13 cellular contexts compared by ENCODE assay signal in the genomic region with DNA sequence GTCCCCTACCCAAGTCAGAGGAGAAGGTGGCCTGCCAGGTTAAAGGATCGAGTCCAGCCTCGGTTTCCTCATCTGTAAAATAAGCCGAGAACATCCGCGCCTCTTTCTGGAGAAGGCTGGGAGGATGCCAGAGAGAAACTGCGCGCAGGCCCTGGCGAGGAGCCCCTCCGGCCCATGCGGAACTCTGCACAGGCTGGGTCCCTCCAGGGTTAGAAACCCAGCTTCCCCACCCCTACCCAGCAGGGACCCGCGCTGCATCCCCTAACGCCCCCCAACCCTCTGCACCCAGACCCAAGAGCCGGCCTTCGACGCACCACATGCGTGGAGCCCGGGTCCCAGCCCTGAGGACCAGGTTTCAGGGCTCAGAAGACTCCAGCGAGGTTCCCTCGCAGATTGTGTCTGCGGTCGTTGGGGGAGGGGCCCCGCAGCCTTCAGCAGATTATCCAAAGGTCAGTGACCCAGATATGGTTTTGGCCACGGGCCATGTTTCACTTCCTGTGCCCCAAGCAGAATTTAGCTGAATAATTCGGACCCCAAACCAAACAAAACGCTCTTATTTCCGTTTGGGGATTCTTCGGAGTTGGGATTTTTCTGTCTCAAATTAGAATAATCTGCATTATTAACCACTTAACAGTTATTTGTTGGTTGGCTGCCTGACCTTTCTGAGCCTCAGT.
DNase-seq lines count a peak whose midpoint lies in the region; ATAC-seq and TF ChIP-seq lines count a peak whose summit lies in the region.
"Had no signal": no experiment of that assay in that cellular context is flagged by ENCODE, and none has a peak within 500 bp of the region (broad histone marks: within the 10 kb centered on the region; RNA-seq: fewer than 3 reads in every experiment).

No MANE protein-coding gene starts in this region.

- TF ChIP-seq CTCF in Calu3 (IDR thresholded peaks at IDR 0.05; ENCODE audit: unreplicated experiment), result no peak
- no peak for TF ChIP-seq CTCF in ascending aorta (IDR thresholded peaks at IDR 0.05)
- no peak for TF ChIP-seq CTCF in natural killer cell (IDR thresholded peaks at IDR 0.05)

- peaks cover 26% of the 10 kb centered on the region for H3K4me1 Mint-ChIP-seq in Calu3 (ENCODE audit: low read depth, unreplicated experiment)
- H3K4me1 Mint-ChIP-seq in IgD-negative memory B cell, result peaks cover 27 to 29% (median 28%) of the 10 kb centered on the region in 3 donors
- peaks cover 31 to 49% of the 10 kb centered on the region in 2 donors for H3K4me1 Mint-ChIP-seq in natural killer cell

- H3K4me3 ChIP-seq in ascending aorta, result peak overlapping the region; percentile 18 to 39
- H3K4me3 ChIP-seq: left lung had no signal

- ATAC-seq in natural killer cell (no peak), HG02885 (IDR thresholded peaks at IDR 0.05; ENCODE audit: poor library complexity, unreplicated experiment) (no peak), GM19328 (IDR thresholded peaks at IDR 0.05; ENCODE audit: unreplicated experiment) (no peak)
- ATAC-seq: left lung had no signal

- no peak overlapping the region for H3K27ac ChIP-seq in ascending aorta
- H3K27ac ChIP-seq: left lung had no signal

- H3K4me3 Mint-ChIP-seq in Calu3 (ENCODE audit: low read depth, unreplicated experiment), result peak overlapping the region; percentile 66
- peak overlapping the region; percentile 57 to 90 (median 80) for H3K4me3 Mint-ChIP-seq in IgD-negative memory B cell
- H3K4me3 Mint-ChIP-seq in natural killer cell, result peak overlapping the region; percentile 72

- H3K9me3 Mint-ChIP-seq in Calu3 (ENCODE audit: low read depth, unreplicated experiment) (no peaks in the 10 kb centered on the region), IgD-negative memory B cell (no peaks in the 10 kb centered on the region), natural killer cell (no peaks in the 10 kb centered on the region)
- H3K9me3 Mint-ChIP-seq: T-helper 1 cell treated with Interleukin-12 subunit alpha and Interleukin-12 subunit beta and Interleukin-4 antibody, amounts not matched to agents 30 μg/mL and 1 μg/mL, for 36 hours had no signal

- H3K36me3 ChIP-seq in ascending aorta, result no peaks in the 10 kb centered on the region
- H3K36me3 ChIP-seq: left lung had no signal

- CTCF ChIA-PET in Calu3 (lab: Charles Lee), result no interaction called here

- peaks cover 46% of the 10 kb centered on the region for H3K27me3 ChIP-seq in ascending aorta

- H3K4me1 ChIP-seq in ascending aorta, result peaks cover 17 to 42% of the 10 kb centered on the region in 2 donors

- no peak overlapping the region for H3K27ac Mint-ChIP-seq in Calu3 (ENCODE audit: unreplicated experiment)
- H3K27ac Mint-ChIP-seq in IgD-negative memory B cell, result peak overlapping the region; percentile 63 to 78 (median 74)
- no peak overlapping the region for H3K27ac Mint-ChIP-seq in natural killer cell
- H3K27ac Mint-ChIP-seq: T-helper 1 cell treated with Interleukin-12 subunit alpha and Interleukin-12 subunit beta and Interleukin-4 antibody, amounts not matched to agents 30 μg/mL and 1 μg/mL, for 36 hours had no signal

- H3K36me3 Mint-ChIP-seq in Calu3 (ENCODE audit: insufficient read depth, unreplicated experiment) (peaks cover 34% of the 10 kb centered on the region), IgD-negative memory B cell (no peaks in the 10 kb centered on the region), natural killer cell (no peaks in the 10 kb centered on the region)

- H3K9me3 ChIP-seq in ascending aorta, result no peaks in the 10 kb centered on the region
- H3K9me3 ChIP-seq: left lung had no signal

- intact Hi-C loops in Calu3 (cut with micrococcal nuclease; ENCODE audit: unreplicated experiment), result no loop called here
- intact Hi-C loops in ascending aorta (cut with DNase I), result no loop called here
- intact Hi-C loops in natural killer cell (cut with micrococcal nuclease), result no loop called here

- BruUV-seq in Calu3 (replicated peaks; lab: Mats Ljungman, UMichigan), result no TSS peak

- peaks cover 86% of the 10 kb centered on the region for H3K27me3 Mint-ChIP-seq in Calu3 (ENCODE audit: unreplicated experiment)
- H3K27me3 Mint-ChIP-seq in IgD-negative memory B cell, result peaks cover 45% of the 10 kb centered on the region
- H3K27me3 Mint-ChIP-seq in natural killer cell (ENCODE audit: low read depth in 2 of 2), result peaks cover 60 to 70% of the 10 kb centered on the region in 2 donors

- DNase-seq in Calu3 (no peak), ascending aorta (ENCODE audit: low spot score in 2 of 2) (no peak), natural killer cell (no peak), cortex of kidney (lab: John Stamatoyannopoulos, UW) (no peak), NCI-H524 (lab: John Stamatoyannopoulos, UW) (no peak)
- DNase-seq: activated naive CD4-positive, alpha-beta T cell treated with anti-CD3 and anti-CD28 coated beads, Interleukin-2, amount 50 U/mL, for 16 hours; DND-41; NCI-H446 treated with DMSO at 0.1 percent for 48 hours had no signal

Comparison
In these comparisons a context has a peak if more than half of its experiments do, and no peak if none do; other contexts are left out.
1. H3K27ac Mint-ChIP-seq: peak in IgD-negative memory B cell (3 of 3); none in Calu3 (single experiment) and natural killer cell (0 of 2).
2. Peak in every context shown above with its lines, with median percentiles within 50 percentile points of each other: H3K4me3 Mint-ChIP-seq.